ENCODE assay signal across 1 cellular context in genomic region chrX:154039577-154039976, GRCh38.
TF ChIP-seq lines count a peak whose summit lies in the region.

No MANE protein-coding gene starts in this region.

TF ChIP-seq in IMR-90, 13 proteins besides CTCF, POLR2A, EP300 and RAD21:
- TF ChIP-seq MAZ (IDR thresholded peaks at IDR 0.05; ENCODE audit: borderline replicate concordance, low read depth, low read length) (no peak), RCOR1 (IDR thresholded peaks at IDR 0.05; ENCODE audit: insufficient replicate concordance, low read length) (no peak)
